ENCODE assay signal across 8 cellular contexts in genomic region chr7:25950488-25951413, GRCh38.
DNase-seq lines count a peak whose midpoint lies in the region; ATAC-seq and TF ChIP-seq lines count a peak whose summit lies in the region.

No MANE protein-coding gene starts in this region.

- H3K4me3 ChIP-seq in GM12875 (ENCODE audit: low read depth, low read length) (peak overlapping the region; percentile 76), ascending aorta (peak overlapping the region; percentile 76 to 89), hepatocyte (peak overlapping the region; percentile 58), retinal pigment epithelial cell (ENCODE audit: low read length) (peak overlapping the region; percentile 57)

- intact Hi-C loops in ascending aorta (cut with DNase I): loop anchor here (5.0 kb wide), 1 partner anchor 93 kb away; no protein-coding TSS in a partner anchor

- peak overlapping the region; percentile 55 for H2AFZ ChIP-seq in hepatocyte

- TF ChIP-seq CTCF in GM12875 (IDR thresholded peaks at IDR 0.05; ENCODE audit: borderline replicate concordance, insufficient read depth, low read depth, low read length): no peak
- no peak for TF ChIP-seq CTCF in ascending aorta (IDR thresholded peaks at IDR 0.05)
- TF ChIP-seq CTCF in hepatocyte (IDR thresholded peaks at IDR 0.05; ENCODE audit: poor library complexity): no peak
- TF ChIP-seq CTCF in retinal pigment epithelial cell (conservative IDR thresholded peaks at IDR 0.05; ENCODE audit: low read depth, low read length): no peak

- no peaks in the 10 kb centered on the region for H4K20me1 ChIP-seq in hepatocyte (ENCODE audit: insufficient read depth, poor library complexity, severe bottlenecking)

- H3K36me3 ChIP-seq in ascending aorta: no peaks in the 10 kb centered on the region
- no peaks in the 10 kb centered on the region for H3K36me3 ChIP-seq in hepatocyte (replicated peaks; ENCODE audit: insufficient read depth, low read depth)

- H3K9me3 ChIP-seq in ascending aorta: no peaks in the 10 kb centered on the region
- no peaks in the 10 kb centered on the region for H3K9me3 ChIP-seq in hepatocyte (ENCODE audit: low read depth)

- H3K27me3 ChIP-seq in ascending aorta (no peaks in the 10 kb centered on the region), hepatocyte (no peaks in the 10 kb centered on the region)

- H3K79me2 ChIP-seq in hepatocyte: peaks cover 21% of the 10 kb centered on the region

- H3K9me2 ChIP-seq in hepatocyte (replicated peaks; ENCODE audit: insufficient read depth): no peaks in the 10 kb centered on the region

- peak; percentile 79 for ATAC-seq in HG02678 (IDR thresholded peaks at IDR 0.05; ENCODE audit: unreplicated experiment)

- WGBS in hepatocyte (ENCODE audit: low lambda C conversion rate, missing lambda C conversion rate): under 1% methylated on average over 36 of the region's 86 CpGs

- H3K4me1 ChIP-seq in ascending aorta (peaks cover 7 to 10% of the 10 kb centered on the region in 2 donors), hepatocyte (ENCODE audit: insufficient read depth) (peaks cover 8% of the 10 kb centered on the region)

- peak overlapping the region; percentile 95 for H3K4me2 ChIP-seq in hepatocyte

- DNase-seq in NCI-H1105 treated with DMSO at 0.1 percent for 48 hours (lab: John Stamatoyannopoulos, UW): peak; percentile 96
- DNase-seq in T-helper 1 cell: peak; percentile 83 to 94 (median 86)
- peak; percentile 53 to 94 for DNase-seq in ascending aorta (ENCODE audit: low spot score in 2 of 2)
- peak; percentile 97 for DNase-seq in hepatocyte (ENCODE audit: low spot score)
- DNase-seq in retinal pigment epithelial cell (ENCODE audit: low read depth): peak; percentile 17
- no peak for DNase-seq in KG1 (lab: John Stamatoyannopoulos, UW)

- H3K27ac ChIP-seq in ascending aorta (no peak overlapping the region), hepatocyte (peak overlapping the region; percentile 72)
